In the genomic region with DNA sequence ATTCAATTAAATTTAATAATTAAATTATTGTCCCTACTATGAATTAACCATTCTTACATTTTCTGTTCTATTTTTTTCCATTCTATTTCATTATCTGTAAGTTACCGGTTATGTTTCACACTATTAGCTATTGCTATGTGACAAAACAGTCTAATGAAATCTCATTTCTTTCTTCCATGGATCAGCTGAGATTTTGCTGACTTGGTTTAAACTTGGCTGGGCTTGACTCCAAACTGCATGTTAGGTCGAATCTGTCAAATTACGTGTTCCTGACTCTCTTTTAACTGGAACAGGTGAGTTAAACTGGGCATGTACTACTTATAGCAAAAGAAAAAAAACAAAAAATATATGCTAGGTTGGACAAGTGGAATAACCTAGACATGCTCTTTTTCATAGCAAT, we compare ENCODE assay signal across 35 cellular contexts.
DNase-seq lines count a peak whose midpoint lies in the region; ATAC-seq, FAIRE-seq and TF ChIP-seq lines count a peak whose summit lies in the region.
"Had no signal": no experiment of that assay in that cellular context is flagged by ENCODE, and none has a peak within 500 bp of the region (broad histone marks: within the 10 kb centered on the region; RNA-seq: fewer than 3 reads in every experiment).

No MANE protein-coding gene starts in this region.

- H3K56ac ChIP-seq in IMR-90 (ENCODE audit: extremely low read depth, insufficient read depth, low read length): no peak overlapping the region

- no peak for DNase-seq in HepG2 (ENCODE audit: low spot score)
- no peak for DNase-seq in right lobe of liver
- no peak for DNase-seq in IMR-90
- DNase-seq in K562 (ENCODE audit: extremely low read depth in 1 of 4, low spot score in 3 of 4): no peak
- no peak for DNase-seq in omental fat pad (ENCODE audit: low spot score)
- no peak for DNase-seq in HFFc6
- no peak for DNase-seq in HuH-7 (ENCODE audit: low spot score)
- DNase-seq: 8988T; ACHN; AML-193; BE2C; C1 segment of cervical spinal cord; Caco-2; Calu3; CD4-positive, alpha-beta memory T cell; CD4-positive, alpha-beta T cell; CD4-positive, CD25-positive, alpha-beta regulatory T cell; CD8-positive, alpha-beta memory T cell; CD8-positive, alpha-beta T cell; COR-L47; DMS 273 treated with DMSO at 0.1 percent for 48 hours; DMS53; DMS79; DMS79 treated with DMSO at 0.1 percent for 48 hours; DND-41; EL had no signal

- H3K9me1 ChIP-seq in IMR-90 (ENCODE audit: insufficient read depth, low read length): no peaks in the 10 kb centered on the region
- no peaks in the 10 kb centered on the region for H3K9me1 ChIP-seq in K562 (ENCODE audit: control insufficient read depth, insufficient read depth, low read length)

- POLR2A ChIA-PET in HepG2 (lab: Yijun Ruan, JAX) (no interaction called here), IMR-90 (lab: Charles Lee; ENCODE audit: unreplicated experiment) (no interaction called here), K562 (lab: Yijun Ruan, JAX) (no interaction called here)

- no peak overlapping the region for H3K4me3 ChIP-seq in HepG2 (replicated peaks in 1 of 3; ENCODE audit: insufficient read depth in 1 of 3, low read depth in 2 of 3, low read length in 3 of 3)
- H3K4me3 ChIP-seq in right lobe of liver: no peak overlapping the region
- H3K4me3 ChIP-seq in IMR-90 (ENCODE audit: insufficient read depth, low read depth, low read length): no peak overlapping the region
- H3K4me3 ChIP-seq in K562: no peak overlapping the region
- peak overlapping the region; percentile 36 for H3K4me3 ChIP-seq in endocrine pancreas (ENCODE audit: control insufficient read depth, insufficient read depth, low read length)
- H3K4me3 ChIP-seq: A549; BLaER1; BLaER1 treated with 17β-estradiol and CSF1 and Interleukin-3, amounts not matched to agents 10 nM and 100 nM had no signal

- H2BK20ac ChIP-seq in IMR-90 (ENCODE audit: low read depth, low read length): no peak overlapping the region

- H4K5ac ChIP-seq in IMR-90 (ENCODE audit: low read depth, low read length): no peak overlapping the region

- no peaks in the 10 kb centered on the region for H3K4me1 Mint-ChIP-seq in HFFc6 (ENCODE audit: low read depth)
- H3K4me1 Mint-ChIP-seq: B cell; CD14-positive monocyte; CD4-positive, alpha-beta memory T cell; CD4-positive, CD25-positive, alpha-beta regulatory T cell; CD8-positive, alpha-beta memory T cell had no signal

- H3K27ac Mint-ChIP-seq in HFFc6: no peak overlapping the region
- H3K27ac Mint-ChIP-seq: B cell; CD14-positive monocyte; CD4-positive, alpha-beta memory T cell; CD4-positive, alpha-beta T cell; CD4-positive, CD25-positive, alpha-beta regulatory T cell; CD8-positive, alpha-beta memory T cell; CD8-positive, alpha-beta T cell had no signal

- no peak overlapping the region for H2BK5ac ChIP-seq in IMR-90 (ENCODE audit: low read depth, low read length, poor library complexity, severe bottlenecking)

- no peak for TF ChIP-seq RAD21 in HepG2 (CRISPR knock-in tag; IDR thresholded peaks at IDR 0.05)
- TF ChIP-seq RAD21 in IMR-90 (IDR thresholded peaks at IDR 0.05; ENCODE audit: low read length): no peak
- TF ChIP-seq RAD21 in K562 (CRISPR knock-in tag; conservative IDR thresholded peaks at IDR 0.05 in 1 of 2, IDR thresholded peaks at IDR 0.05 in 1 of 2): no peak

- no peak overlapping the region for H3K14ac ChIP-seq in IMR-90 (replicated peaks; ENCODE audit: low read depth, low read length)

- no peaks in the 10 kb centered on the region for H3K36me3 Mint-ChIP-seq in HFFc6 (ENCODE audit: low read depth)
- H3K36me3 Mint-ChIP-seq: CD14-positive monocyte; CD4-positive, alpha-beta memory T cell; CD4-positive, CD25-positive, alpha-beta regulatory T cell; CD8-positive, alpha-beta memory T cell; CD8-positive, alpha-beta T cell had no signal

- intact Hi-C loops in HepG2 (cut with micrococcal nuclease; ENCODE audit: unreplicated experiment): no loop called here
- intact Hi-C loops in right lobe of liver (cut with DNase I): no loop called here
- intact Hi-C loops in IMR-90 (cut with micrococcal nuclease): no loop called here
- intact Hi-C loops in K562 (cut with micrococcal nuclease): no loop called here

- H3K36me3 ChIP-seq in HepG2 (replicated peaks in 1 of 2; ENCODE audit: control insufficient read depth in 1 of 2, insufficient read depth in 2 of 2, low read length in 2 of 2): no peaks in the 10 kb centered on the region
- H3K36me3 ChIP-seq in right lobe of liver: no peaks in the 10 kb centered on the region
- no peaks in the 10 kb centered on the region for H3K36me3 ChIP-seq in IMR-90 (ENCODE audit: control insufficient read depth, insufficient read depth, low read length)
- no peaks in the 10 kb centered on the region for H3K36me3 ChIP-seq in K562 (ENCODE audit: control insufficient read depth, insufficient read depth, low read length)
- no peaks in the 10 kb centered on the region for H3K36me3 ChIP-seq in endocrine pancreas (ENCODE audit: control insufficient read depth, insufficient read depth, low read length)
- H3K36me3 ChIP-seq: BE2C; BLaER1; BLaER1 treated with 17β-estradiol and CSF1 and Interleukin-3, amounts not matched to agents 10 nM and 100 nM had no signal

- FAIRE-seq in HepG2 (lab: Jason Lieb, UNC) (no peak), K562 (lab: Jason Lieb, UNC) (no peak)
- FAIRE-seq: A549, D721Med had no signal

- H3K9me3 ChIP-seq in HepG2 (ENCODE audit: low read length): peaks cover 68% of the 10 kb centered on the region
- H3K9me3 ChIP-seq in right lobe of liver: no peaks in the 10 kb centered on the region
- H3K9me3 ChIP-seq in IMR-90 (ENCODE audit: control insufficient read depth, insufficient read depth, low read length): no peaks in the 10 kb centered on the region; the same call in 1 of the 2 replicates
- no peaks in the 10 kb centered on the region for H3K9me3 ChIP-seq in K562 (replicated peaks; ENCODE audit: control insufficient read depth, insufficient read depth, low read depth, low read length)
- H3K9me3 ChIP-seq in endocrine pancreas (ENCODE audit: control insufficient read depth, low read length): no peaks in the 10 kb centered on the region
- H3K9me3 ChIP-seq: A549; BE2C; BLaER1; BLaER1 treated with 17β-estradiol and CSF1 and Interleukin-3, amounts not matched to agents 10 nM and 100 nM; Caco-2 had no signal

- no peak overlapping the region for H4K8ac ChIP-seq in IMR-90 (ENCODE audit: low read depth in 2 of 2, low read length in 2 of 2)

- in situ Hi-C loops in HepG2 (cut with HindIII; ENCODE audit: extremely low pct_ligation_motif_present, low pct_unique_long_range_greater_than_20kb): no loop called here
- in situ Hi-C loops in IMR-90 (cut with MboI; ENCODE audit: low sequenced_read_pairs): no loop called here
- in situ Hi-C loops in K562 (cut with MboI): no loop called here

- H3K4ac ChIP-seq in IMR-90 (ENCODE audit: low read depth, low read length): no peak overlapping the region

- H3K79me2 ChIP-seq in HepG2 (ENCODE audit: insufficient read depth, low read length) (no peaks in the 10 kb centered on the region), K562 (ENCODE audit: control insufficient read depth, insufficient read depth, low read length) (no peaks in the 10 kb centered on the region)

- H3K4me3 Mint-ChIP-seq in HFFc6: no peak overlapping the region
- H3K4me3 Mint-ChIP-seq: B cell; CD14-positive monocyte; CD4-positive, alpha-beta memory T cell; CD4-positive, alpha-beta T cell; CD4-positive, CD25-positive, alpha-beta regulatory T cell; CD8-positive, alpha-beta memory T cell; CD8-positive, alpha-beta T cell had no signal

- dilution Hi-C loops in IMR-90 (cut with HindIII; ENCODE audit: low sequenced_read_pairs, unreplicated experiment): no loop called here

- H3K27me3 Mint-ChIP-seq in HFFc6 (ENCODE audit: insufficient read depth): no peaks in the 10 kb centered on the region
- H3K27me3 Mint-ChIP-seq: B cell; CD4-positive, alpha-beta memory T cell; CD4-positive, alpha-beta T cell; CD4-positive, CD25-positive, alpha-beta regulatory T cell; CD8-positive, alpha-beta memory T cell had no signal

- H3K27ac ChIP-seq in HepG2 (ENCODE audit: extremely low read length, insufficient read depth, low read length): no peak overlapping the region
- H3K27ac ChIP-seq in right lobe of liver: no peak overlapping the region
- H3K27ac ChIP-seq in IMR-90 (ENCODE audit: insufficient read depth, low read length): no peak overlapping the region
- H3K27ac ChIP-seq in K562 (ENCODE audit: extremely low read depth, low read depth, low read length): no peak overlapping the region
- H3K27ac ChIP-seq: 22Rv1; A549; BLaER1; BLaER1 treated with 17β-estradiol and CSF1 and Interleukin-3, amounts not matched to agents 10 nM and 100 nM; C4-2B had no signal

- TF ChIP-seq POLR2A in HepG2 (IDR thresholded peaks at IDR 0.05; ENCODE audit: insufficient read depth in 1 of 2, low read depth in 2 of 2, low read length in 2 of 2) (no peak), right lobe of liver (IDR thresholded peaks at IDR 0.05) (no peak), IMR-90 (IDR thresholded peaks at IDR 0.05; ENCODE audit: low read depth, low read length) (no peak), K562 (conservative IDR thresholded peaks at IDR 0.05) (no peak)

- no peak overlapping the region for H3K18ac ChIP-seq in IMR-90 (ENCODE audit: low read depth, low read length)

- H3K9me3 Mint-ChIP-seq in HFFc6: peaks cover 57% of the 10 kb centered on the region

- no peak overlapping the region for H2BK120ac ChIP-seq in IMR-90 (ENCODE audit: low read depth, low read length)

- CTCF ChIA-PET in HepG2 (lab: Yijun Ruan, JAX; ENCODE audit: low intra/inter-chr PET ratio, low total read pairs) (no interaction called here), IMR-90 (lab: Yijun Ruan, JAX) (no interaction called here), K562 (lab: Yijun Ruan, JAX; ENCODE audit: low intra/inter-chr PET ratio) (no interaction called here)

- H3K79me1 ChIP-seq in IMR-90 (ENCODE audit: low read depth in 1 of 2, low read length in 2 of 2): no peaks in the 10 kb centered on the region

- H4K20me1 ChIP-seq in HepG2 (ENCODE audit: insufficient read depth, low read length) (no peaks in the 10 kb centered on the region), IMR-90 (ENCODE audit: insufficient read depth, low read length) (no peaks in the 10 kb centered on the region), K562 (replicated peaks; ENCODE audit: control insufficient read depth, insufficient read depth, low read length) (no peaks in the 10 kb centered on the region)
- H4K20me1 ChIP-seq: BLaER1; BLaER1 treated with 17β-estradiol and CSF1 and Interleukin-3, amounts not matched to agents 10 nM and 100 nM had no signal

- 31% methylated on average over 3 of the region's 3 CpGs for WGBS in HepG2 (ENCODE audit: low lambda C conversion rate)
- 55% methylated on average over 3 of the region's 3 CpGs for WGBS in right lobe of liver (ENCODE audit: insufficient coverage, low coverage, low lambda C conversion rate, missing lambda C conversion rate)
- WGBS in IMR-90 (ENCODE audit: extremely low coverage in 2 of 2, insufficient read length in 1 of 2), 2 experiments: no CpG with 5 or more reads among the region's 3 CpGs
- WGBS in K562 (ENCODE audit: insufficient coverage, low coverage, missing lambda C conversion rate): 4% methylated on average over 3 of the region's 3 CpGs

- no peak overlapping the region for H2AK5ac ChIP-seq in IMR-90 (ENCODE audit: low read depth, low read length)

- no peak for TF ChIP-seq CTCF in HepG2 (CRISPR knock-in tag; IDR thresholded peaks at IDR 0.05)
- no peak for TF ChIP-seq CTCF in right lobe of liver (IDR thresholded peaks at IDR 0.05)
- TF ChIP-seq CTCF in IMR-90 (conservative IDR thresholded peaks at IDR 0.05; ENCODE audit: low read depth, low read length): no peak
- no peak for TF ChIP-seq CTCF in K562 (IDR thresholded peaks at IDR 0.05 in 2 of 3, conservative IDR thresholded peaks at IDR 0.05 in 1 of 3; ENCODE audit: insufficient read depth in 2 of 3, low read depth in 1 of 3, low read length in 3 of 3)
- no peak for TF ChIP-seq CTCF in omental fat pad (IDR thresholded peaks at IDR 0.05)
- TF ChIP-seq CTCF in HFFc6 (IDR thresholded peaks at IDR 0.05): no peak

- H2AK9ac ChIP-seq in IMR-90 (replicated peaks; ENCODE audit: low read depth, low read length, poor library complexity): no peak overlapping the region

- H3K4me2 ChIP-seq in HepG2 (ENCODE audit: low read depth, low read length) (no peak overlapping the region), IMR-90 (ENCODE audit: low read depth, low read length) (no peak overlapping the region), K562 (ENCODE audit: insufficient read depth, low read length) (no peak overlapping the region)
- H3K4me2 ChIP-seq: A549; BLaER1; BLaER1 treated with 17β-estradiol and CSF1 and Interleukin-3, amounts not matched to agents 10 nM and 100 nM had no signal

- H4K91ac ChIP-seq in IMR-90 (ENCODE audit: insufficient read depth, low read depth, low read length): no peak overlapping the region

- BruUV-seq in HepG2 (replicated peaks; lab: Mats Ljungman, UMichigan): no TSS peak
- BruUV-seq in IMR-90 (replicated peaks; lab: Mats Ljungman, UMichigan): no TSS peak
- BruUV-seq in K562 (replicated peaks; lab: Mats Ljungman, UMichigan): no TSS peak

- no peaks in the 10 kb centered on the region for H3K4me1 ChIP-seq in HepG2 (ENCODE audit: insufficient read depth, low read length)
- H3K4me1 ChIP-seq in right lobe of liver: no peaks in the 10 kb centered on the region
- H3K4me1 ChIP-seq in IMR-90 (ENCODE audit: control insufficient read depth, insufficient read depth, low read length): no peaks in the 10 kb centered on the region
- H3K4me1 ChIP-seq in K562 (replicated peaks in 1 of 2; ENCODE audit: control insufficient read depth in 2 of 2, insufficient read depth in 2 of 2, low read length in 2 of 2): no peaks in the 10 kb centered on the region
- H3K4me1 ChIP-seq in endocrine pancreas (ENCODE audit: control insufficient read depth, insufficient read depth, low read length): peaks cover 5% of the 10 kb centered on the region
- H3K4me1 ChIP-seq: A549; BE2C; BLaER1; BLaER1 treated with 17β-estradiol and CSF1 and Interleukin-3, amounts not matched to agents 10 nM and 100 nM; Caco-2 had no signal

- H3K27me3 ChIP-seq in HepG2 (ENCODE audit: control insufficient read depth in 1 of 2, insufficient read depth in 2 of 2, low read length in 2 of 2) (no peaks in the 10 kb centered on the region), right lobe of liver (no peaks in the 10 kb centered on the region), IMR-90 (ENCODE audit: control insufficient read depth, insufficient read depth, low read length) (no peaks in the 10 kb centered on the region), K562 (ENCODE audit: control insufficient read depth in 2 of 2, insufficient read depth in 2 of 2, low read length in 2 of 2) (no peaks in the 10 kb centered on the region), endocrine pancreas (ENCODE audit: control insufficient read depth, insufficient read depth, low read length) (no peaks in the 10 kb centered on the region)
- H3K27me3 ChIP-seq: BE2C; BLaER1; BLaER1 treated with 17β-estradiol and CSF1 and Interleukin-3, amounts not matched to agents 10 nM and 100 nM had no signal

- no peak overlapping the region for H3K23ac ChIP-seq in IMR-90 (ENCODE audit: low read depth, low read length)

- ATAC-seq in HepG2: no peak
- ATAC-seq in right lobe of liver: no peak
- ATAC-seq in IMR-90 (ENCODE audit: low read depth): no peak
- no peak for ATAC-seq in K562
- no peak for ATAC-seq in omental fat pad (ENCODE audit: low FRiP score)
- ATAC-seq: A549; CD8-positive, alpha-beta T cell had no signal

- H3K9ac ChIP-seq in HepG2 (ENCODE audit: insufficient read depth, low read depth, low read length): no peak overlapping the region
- no peak overlapping the region for H3K9ac ChIP-seq in IMR-90 (ENCODE audit: low read depth, low read length)
- no peak overlapping the region for H3K9ac ChIP-seq in K562 (ENCODE audit: insufficient read depth in 1 of 2, low read depth in 2 of 2, low read length in 2 of 2)
- H3K9ac ChIP-seq in endocrine pancreas (ENCODE audit: control insufficient read depth, insufficient read depth, low read length): no peak overlapping the region
- H3K9ac ChIP-seq: BLaER1; BLaER1 treated with 17β-estradiol and CSF1 and Interleukin-3, amounts not matched to agents 10 nM and 100 nM had no signal

- H2BK15ac ChIP-seq in IMR-90 (ENCODE audit: low read depth, low read length): no peak overlapping the region

- no peak overlapping the region for H2AFZ ChIP-seq in HepG2 (ENCODE audit: low read length)
- no peak overlapping the region for H2AFZ ChIP-seq in IMR-90 (replicated peaks; ENCODE audit: low read length, poor library complexity)
- no peak overlapping the region for H2AFZ ChIP-seq in K562 (ENCODE audit: low read depth, low read length)

- no peak for TF ChIP-seq EP300 in HepG2 (IDR thresholded peaks at IDR 0.05; ENCODE audit: low read depth in 2 of 2, low read length in 2 of 2)
- TF ChIP-seq EP300 in HepG2 (CRISPR knock-in tag; IDR thresholded peaks at IDR 0.05; ENCODE audit: borderline replicate concordance): no peak
- TF ChIP-seq EP300 in K562 (IDR thresholded peaks at IDR 0.05; ENCODE audit: low read length): no peak

Comparison
In these comparisons a context has a peak if more than half of its experiments do, and no peak if none do; other contexts are left out.
1. Of the 241 proteins assayed by ChIP-seq in both HepG2 and K562: peak only in HepG2: MAFF and MAFK; only in K562: none; in both: none; in neither: 239.